Comparison of ENCODE assay signal across 21 cellular contexts in genomic region chr19:58117841-58118575, GRCh38. TPM values are rescaled to one million over a fixed set of nuclear protein-coding genes. Genes with fewer than 3 reads are reported as not detected.
DNase-seq lines count a peak whose midpoint lies in the region; ATAC-seq and TF ChIP-seq lines count a peak whose summit lies in the region.
"Had no signal": no experiment of that assay in that cellular context is flagged by ENCODE, and none has a peak within 500 bp of the region (broad histone marks: within the 10 kb centered on the region; RNA-seq: fewer than 3 reads in every experiment).

No MANE protein-coding gene starts in this region.

- WGBS in testis, 2 donors, result 2 to 4% methylated on average over 22 to 58 of the region's 77 CpGs

- intact Hi-C loops in left ventricle myocardium superior (cut with micrococcal nuclease) (no loop called here), Right ventricle myocardium superior (cut with DNase I) (no loop called here), testis (cut with DNase I; ENCODE audit: low total_unique reads) (no loop called here)

- ATAC-seq in left ventricle myocardium superior (no peak), Right ventricle myocardium superior (ENCODE audit: poor library complexity) (no peak), left lobe of liver (no peak), GM19455 (IDR thresholded peaks at IDR 0.05; ENCODE audit: unreplicated experiment) (no peak)
- ATAC-seq: Panc1 had no signal

- peak overlapping the region; percentile 61 to 78 for H3K4me3 ChIP-seq in testis
- H3K4me3 ChIP-seq: HAP-1 had no signal

- no peak for TF ChIP-seq CTCF in testis (IDR thresholded peaks at IDR 0.05)

- H3K9me3 ChIP-seq in testis, result no peaks in the 10 kb centered on the region

- DNase-seq in left ventricle myocardium superior, result peak; percentile 30
- no peak for DNase-seq in Right ventricle myocardium superior
- DNase-seq in T1000 (lab: John Stamatoyannopoulos, UW), result peak; percentile 87
- peak; percentile 88 for DNase-seq in left kidney (ENCODE audit: low read depth, low spot score)
- DNase-seq in testis, result peak; percentile 91
- no peak for DNase-seq in left lobe of liver (ENCODE audit: low spot score)
- no peak for DNase-seq in glomerular visceral epithelial cell (ENCODE audit: extremely low spot score)
- DNase-seq: activated CD4-positive, alpha-beta T cell treated with anti-CD3 and anti-CD28 coated beads for 4 hours; activated CD8-positive, alpha-beta memory T cell treated with anti-CD3 and anti-CD28 coated beads, Interleukin-2, amount 50 U/mL, for 4 hours; activated effector memory CD4-positive, alpha-beta T cell treated with anti-CD3 and anti-CD28 coated beads, Interleukin-2, amount 50 U/mL, for 16 hours; anterior cingulate cortex; CD4-positive, alpha-beta memory T cell; central memory CD4-positive, alpha-beta T cell; effector CD8-positive, alpha-beta T cell; esophagus squamous epithelium; mammary epithelial cell; NCI-H1436 treated with DMSO at 0.1 percent for 48 hours; posterior cingulate gyrus had no signal

- TF ChIP-seq POLR2A in testis (IDR thresholded peaks at IDR 0.05), result no peak

- no peaks in the 10 kb centered on the region for H3K36me3 ChIP-seq in testis (ENCODE audit: low read depth, missing control alignments)
- H3K36me3 ChIP-seq: esophagus squamous epithelium, HAP-1 had no signal

- no peaks in the 10 kb centered on the region for H3K27me3 ChIP-seq in testis

- H3K4me1 ChIP-seq in testis, result no peaks in the 10 kb centered on the region
- H3K4me1 ChIP-seq: esophagus squamous epithelium, HAP-1 had no signal

- peak overlapping the region in 1 of 2 donors; percentile 70 for H3K27ac ChIP-seq in testis
- H3K27ac ChIP-seq: esophagus squamous epithelium had no signal

RNA-seq across cellular contexts. Expression of gene ZSCAN18, which starts 20.0 kb away (rescaled TPM):
- 73.4 TPM for total RNA-seq in left ventricle myocardium superior
- 60.5 TPM for total RNA-seq in Right ventricle myocardium superior
- 100 to 1,000 TPM; 150 to 169 TPM for total RNA-seq in testis
- 95.1 TPM for polyA plus RNA-seq in testis (ENCODE audit: insufficient read depth, low read depth, low replicate concordance)
- total RNA-seq in left lobe of liver, result 15.4 TPM

RNA-seq across cellular contexts. Expression of gene ZNF329, which starts 32.6 kb away (rescaled TPM):
- 7.3 TPM for total RNA-seq in left ventricle myocardium superior
- 6.5 TPM for total RNA-seq in Right ventricle myocardium superior
- 10 to 100 TPM; 19.8 to 20.7 TPM for total RNA-seq in testis
- polyA plus RNA-seq in testis (ENCODE audit: insufficient read depth, low read depth, low replicate concordance), result 24.2 TPM
- total RNA-seq in left lobe of liver, result 5.7 TPM

RNA-seq across cellular contexts. Expression of gene ZNF135, which starts 58.9 kb away (rescaled TPM):
- 4.1 TPM for total RNA-seq in left ventricle myocardium superior
- 3.4 TPM for total RNA-seq in Right ventricle myocardium superior
- total RNA-seq in testis, result 10 to 100 TPM; 19.1 to 33.7 TPM
- 14.5 TPM for polyA plus RNA-seq in testis (ENCODE audit: insufficient read depth, low read depth, low replicate concordance)
- 0.45 TPM for total RNA-seq in left lobe of liver

Comparison
In these comparisons a context has a peak if more than half of its experiments do, and no peak if none do; other contexts are left out.
1. DNase-seq: peak in left ventricle myocardium superior (single experiment), T1000 (single experiment), left kidney (single experiment) and testis (single experiment); none in Right ventricle myocardium superior (single experiment), left lobe of liver (single experiment) and glomerular visceral epithelial cell (single experiment).